16 cellular contexts compared by ENCODE assay signal in genomic region chr4:103718993-103719319, GRCh38. TPM values are rescaled to one million over a fixed set of nuclear protein-coding genes. Genes with fewer than 3 reads are reported as not detected.
DNase-seq lines count a peak whose midpoint lies in the region; ATAC-seq and TF ChIP-seq lines count a peak whose summit lies in the region.
"Had no signal": no experiment of that assay in that cellular context is flagged by ENCODE, and none has a peak within 500 bp of the region (broad histone marks: within the 10 kb centered on the region; RNA-seq: fewer than 3 reads in every experiment).

No MANE protein-coding gene starts in this region.

- H3K9me2 ChIP-seq in SK-N-SH: no peaks in the 10 kb centered on the region

- H3K9me3 Mint-ChIP-seq in activated CD4-positive, alpha-beta T cell treated with anti-CD3 and anti-CD28 coated beads, Interleukin-2, amount 10 ng/mL, durations not matched to agents 7 days and 5 days: peaks cover 2% of the 10 kb centered on the region

- H3K4me1 Mint-ChIP-seq in activated CD4-positive, alpha-beta T cell treated with anti-CD3 and anti-CD28 coated beads, Interleukin-2, amount 10 ng/mL, durations not matched to agents 7 days and 5 days: no peaks in the 10 kb centered on the region
- H3K4me1 Mint-ChIP-seq: activated naive CD4-positive, alpha-beta T cell treated with anti-CD3 and anti-CD28 coated beads, Interleukin-2, amount 50 U/mL, for 24 hours; IgD-negative memory B cell; natural killer cell had no signal

- CTCF ChIA-PET in SK-N-SH (lab: Yijun Ruan, JAX): interaction anchor here (0.7 kb wide), 1 partner anchor 88 kb away, joined by 3 read pairs; no protein-coding TSS in a partner anchor
- CTCF ChIA-PET in activated CD4-positive, alpha-beta T cell treated with anti-CD3 and anti-CD28 coated beads, Interleukin-2, amount 10 ng/mL, durations not matched to agents 7 days and 5 days (lab: Charles Lee): no interaction called here

- DNase-seq in SK-N-SH: no peak
- DNase-seq in psoas muscle: no peak
- no peak for DNase-seq in GM10266 (ENCODE audit: extremely low spot score)
- DNase-seq in RKO (ENCODE audit: low spot score): no peak
- DNase-seq in activated CD4-positive, alpha-beta T cell treated with anti-CD3 and anti-CD28 coated beads, Interleukin-2, amount 10 ng/mL, durations not matched to agents 7 days and 5 days: no peak
- DNase-seq: cortex of kidney; natural killer cell; NCI-H187; stimulated activated CD4-positive, alpha-beta T cell treated with anti-CD3 and anti-CD28 coated beads, Interleukin-15, amount 100 ng/mL, for 24 hours; T-helper 9 cell had no signal

- H3F3A ChIP-seq in SK-N-SH (replicated peaks; ENCODE audit: insufficient read depth): no peaks in the 10 kb centered on the region

- H3K4me3 ChIP-seq in HUES6 (ENCODE audit: low read depth, low read length) (peak overlapping the region; percentile 80), SK-N-SH (ENCODE audit: low read depth in 2 of 2, low read length in 1 of 2) (0 out of 4 replicates have a peak overlapping the region, but pooled peaks of 1 of the 2 experiments have one; percentile 1), iPS-15b (ENCODE audit: low read depth, low read length) (peak overlapping the region; percentile 96), psoas muscle (peak overlapping the region; percentile 42)

- TF ChIP-seq CTCF in SK-N-SH (IDR thresholded peaks at IDR 0.05) (no peak), psoas muscle (IDR thresholded peaks at IDR 0.05) (no peak), GM10266 (IDR thresholded peaks at IDR 0.05; ENCODE audit: control insufficient read depth, insufficient read depth, low read depth, missing control alignments) (no peak)

- H2AFZ ChIP-seq in SK-N-SH (ENCODE audit: low read depth): no peak overlapping the region

- no peak overlapping the region for H3K4me3 Mint-ChIP-seq in activated CD4-positive, alpha-beta T cell treated with anti-CD3 and anti-CD28 coated beads, Interleukin-2, amount 10 ng/mL, durations not matched to agents 7 days and 5 days
- H3K4me3 Mint-ChIP-seq: activated naive CD4-positive, alpha-beta T cell treated with anti-CD3 and anti-CD28 coated beads, Interleukin-2, amount 50 U/mL, for 24 hours; IgD-negative memory B cell; natural killer cell had no signal

- TF ChIP-seq EP300 in SK-N-SH (IDR thresholded peaks at IDR 0.05; ENCODE audit: borderline replicate concordance in 1 of 2, low read depth in 1 of 2, low read length in 1 of 2): no peak

- H3K9me3 ChIP-seq in HUES6 (ENCODE audit: control insufficient read depth, insufficient read depth, low read depth, low read length) (peaks cover 3% of the 10 kb centered on the region; the same call in 1 of the 2 replicates), SK-N-SH (no peaks in the 10 kb centered on the region), iPS-15b (ENCODE audit: control insufficient read depth, insufficient read depth, low read length) (no peaks in the 10 kb centered on the region), psoas muscle (no peaks in the 10 kb centered on the region)

- no peaks in the 10 kb centered on the region for H4K20me1 ChIP-seq in SK-N-SH (ENCODE audit: insufficient read depth)

- H3K27ac ChIP-seq in HUES6 (ENCODE audit: low read depth, low read length) (no peak overlapping the region), SK-N-SH (ENCODE audit: low read depth in 2 of 2, low read length in 1 of 2) (no peak overlapping the region), psoas muscle (no peak overlapping the region)

- H3K4me2 ChIP-seq in SK-N-SH: peak overlapping the region; percentile 66

- peak in 1 of 4 donors; percentile 5 for ATAC-seq in psoas muscle
- ATAC-seq in GM18511 (IDR thresholded peaks at IDR 0.05; ENCODE audit: unreplicated experiment): no peak
- ATAC-seq: natural killer cell had no signal

- no peak for TF ChIP-seq RAD21 in SK-N-SH (IDR thresholded peaks at IDR 0.05; ENCODE audit: low read length)

- H3K36me3 Mint-ChIP-seq in activated CD4-positive, alpha-beta T cell treated with anti-CD3 and anti-CD28 coated beads, Interleukin-2, amount 10 ng/mL, durations not matched to agents 7 days and 5 days (ENCODE audit: low read depth): no peaks in the 10 kb centered on the region
- H3K36me3 Mint-ChIP-seq: activated naive CD4-positive, alpha-beta T cell treated with anti-CD3 and anti-CD28 coated beads, Interleukin-2, amount 50 U/mL, for 24 hours; IgD-negative memory B cell had no signal

- H3K79me2 ChIP-seq in SK-N-SH (ENCODE audit: insufficient read depth): no peaks in the 10 kb centered on the region

- peak overlapping the region; percentile 52 for H3K9ac ChIP-seq in HUES6 (ENCODE audit: low read length)
- H3K9ac ChIP-seq in SK-N-SH: no peak overlapping the region
- peak overlapping the region; percentile 61 for H3K9ac ChIP-seq in iPS-15b (ENCODE audit: low read depth, low read length)

- intact Hi-C loops in psoas muscle (cut with DNase I): no loop called here

- H3K27me3 Mint-ChIP-seq in activated CD4-positive, alpha-beta T cell treated with anti-CD3 and anti-CD28 coated beads, Interleukin-2, amount 10 ng/mL, durations not matched to agents 7 days and 5 days: peaks cover 12% of the 10 kb centered on the region

- H3K27ac Mint-ChIP-seq in activated CD4-positive, alpha-beta T cell treated with anti-CD3 and anti-CD28 coated beads, Interleukin-2, amount 10 ng/mL, durations not matched to agents 7 days and 5 days: no peak overlapping the region
- H3K27ac Mint-ChIP-seq: activated naive CD4-positive, alpha-beta T cell treated with anti-CD3 and anti-CD28 coated beads, Interleukin-2, amount 50 U/mL, for 24 hours; IgD-negative memory B cell; natural killer cell had no signal

- WGBS in SK-N-SH (ENCODE audit: low lambda C conversion rate): 9% methylated on average over 15 of the region's 15 CpGs
- 5 to 8% (median 7%) methylated on average over 15 of the region's 15 CpGs for WGBS in psoas muscle, 3 donors

- H3K36me3 ChIP-seq in HUES6 (ENCODE audit: control insufficient read depth, insufficient read depth, low read length) (no peaks in the 10 kb centered on the region), SK-N-SH (replicated peaks in 1 of 2; ENCODE audit: control insufficient read depth in 1 of 2, insufficient read depth in 2 of 2, low read length in 1 of 2) (no peaks in the 10 kb centered on the region), iPS-15b (ENCODE audit: control insufficient read depth, insufficient read depth, low read length) (no peaks in the 10 kb centered on the region), psoas muscle (ENCODE audit: insufficient read depth in 1 of 2, low read depth in 1 of 2) (no peaks in the 10 kb centered on the region)

- POLR2A ChIA-PET in SK-N-SH (lab: Yijun Ruan, JAX): no interaction called here
- POLR2A ChIA-PET in activated CD4-positive, alpha-beta T cell treated with anti-CD3 and anti-CD28 coated beads, Interleukin-2, amount 10 ng/mL, durations not matched to agents 7 days and 5 days (lab: Charles Lee): no interaction called here

- H3K4me1 ChIP-seq in HUES6 (ENCODE audit: control insufficient read depth, insufficient read depth, low read length) (no peaks in the 10 kb centered on the region), SK-N-SH (ENCODE audit: control insufficient read depth in 1 of 2, insufficient read depth in 2 of 2, low read depth in 1 of 2, low read length in 1 of 2) (no peaks in the 10 kb centered on the region), iPS-15b (ENCODE audit: control insufficient read depth, insufficient read depth, low read length) (peaks cover 6% of the 10 kb centered on the region), psoas muscle (no peaks in the 10 kb centered on the region)

- H3K27me3 ChIP-seq in HUES6 (ENCODE audit: control insufficient read depth, insufficient read depth, low read length): peaks cover 28% of the 10 kb centered on the region
- no peaks in the 10 kb centered on the region; the same call in 1 of the 2 replicates for H3K27me3 ChIP-seq in SK-N-SH (ENCODE audit: insufficient read depth)
- H3K27me3 ChIP-seq in iPS-15b (ENCODE audit: control insufficient read depth, insufficient read depth, low read length): peaks cover 37% of the 10 kb centered on the region
- peaks cover 0 to 3% (median 0%) of the 10 kb centered on the region in 3 donors for H3K27me3 ChIP-seq in psoas muscle (ENCODE audit: insufficient read depth in 3 of 3, low read length in 2 of 3)

TF ChIP-seq in SK-N-SH, 30 proteins besides CTCF, POLR2A, EP300 and RAD21:
- TF ChIP-seq YY1 (IDR thresholded peaks at IDR 0.05; ENCODE audit: low read depth) (no peak), PBX3 (IDR thresholded peaks at IDR 0.05) (no peak), GATA2 (CRISPR knock-in tag; IDR thresholded peaks at IDR 0.05) (no peak), TCF12 (IDR thresholded peaks at IDR 0.05) (no peak), NFIC (IDR thresholded peaks at IDR 0.05; ENCODE audit: borderline replicate concordance) (no peak), FOXM1 (IDR thresholded peaks at IDR 0.05; ENCODE audit: low read depth) (no peak)

RNA-seq across cellular contexts. Expression of gene TACR3, which starts 0.8 kb away (rescaled TPM):
- polyA plus RNA-seq in SK-N-SH (2012; rRNA removed) (not detected in 2 replicates), psoas muscle (under 1 TPM; 0.01 to 0.06 (median 0.04) TPM)
- polyA plus RNA-seq in SK-N-SH (2012; cell fraction: cytosol; rRNA removed): not detected in 2 replicates
- not detected in 2 replicates for polyA plus RNA-seq in SK-N-SH (2012; cell fraction: nucleus; rRNA removed)
- total RNA-seq in psoas muscle: under 1 TPM in 3 of 4 donors, not detected in 1; 0.05 to 0.11 (median 0.08) TPM
- total RNA-seq in activated CD4-positive, alpha-beta T cell treated with anti-CD3 and anti-CD28 coated beads, Interleukin-2, amount 10 ng/mL, durations not matched to agents 7 days and 5 days: not detected
- total RNA-seq: glomerular endothelial cell, natural killer cell had no signal
- polyA plus RNA-seq: IgD-negative memory B cell had no signal
